ENCODE assay signal across 24 cellular contexts in genomic region chr20:4468114-4468513, GRCh38.
"Had no signal": no experiment of that assay in that cellular context is flagged by ENCODE, and none has a peak within 500 bp of the region (broad histone marks: within the 10 kb centered on the region; RNA-seq: fewer than 3 reads in every experiment).

No MANE protein-coding gene starts in this region.

- H3K4me1 Mint-ChIP-seq: naive thymus-derived CD8-positive, alpha-beta T cell; stimulated activated effector memory CD8-positive, alpha-beta T cell treated with anti-CD3 and anti-CD28 coated beads, Interleukin-12 subunit alpha, Interleukin-12 subunit beta, amount 100 ng/mL, for 72 hours had no signal

- H3K27ac ChIP-seq: esophagus squamous epithelium, lower lobe of right lung, prostate gland, right atrium auricular region, stomach, thoracic aorta, tibial nerve, upper lobe of right lung, uterus had no signal

- FAIRE-seq: endometrium, frontal cortex, keratinocyte had no signal

- H3K27ac Mint-ChIP-seq: effector memory CD8-positive, alpha-beta T cell; naive thymus-derived CD8-positive, alpha-beta T cell; nephron progenitor cell; stimulated activated effector memory CD8-positive, alpha-beta T cell treated with anti-CD3 and anti-CD28 coated beads, Interleukin-12 subunit alpha, Interleukin-12 subunit beta, amount 100 ng/mL, for 72 hours had no signal

- H3K27me3 ChIP-seq: esophagus squamous epithelium, right atrium auricular region, stomach, tibial nerve, upper lobe of right lung, uterus had no signal

- H3K4me3 Mint-ChIP-seq: effector memory CD8-positive, alpha-beta T cell; naive thymus-derived CD8-positive, alpha-beta T cell; nephron progenitor cell; stimulated activated effector memory CD8-positive, alpha-beta T cell treated with anti-CD3 and anti-CD28 coated beads, Interleukin-12 subunit alpha, Interleukin-12 subunit beta, amount 100 ng/mL, for 72 hours had no signal

- H3K9me3 ChIP-seq: esophagus squamous epithelium, lower lobe of right lung, prostate gland, right atrium auricular region, stomach, thoracic aorta, tibial nerve, upper lobe of right lung, uterus had no signal

- H3K4me3 ChIP-seq: esophagus squamous epithelium, lower lobe of right lung, prostate gland, right atrium auricular region, stomach, thoracic aorta, tibial nerve, upper lobe of right lung, uterus had no signal

- H3K9me3 Mint-ChIP-seq: effector memory CD8-positive, alpha-beta T cell; naive thymus-derived CD8-positive, alpha-beta T cell; nephron progenitor cell; stimulated activated effector memory CD8-positive, alpha-beta T cell treated with anti-CD3 and anti-CD28 coated beads, Interleukin-12 subunit alpha, Interleukin-12 subunit beta, amount 100 ng/mL, for 72 hours had no signal

- H3K4me1 ChIP-seq: esophagus squamous epithelium, lower lobe of right lung, prostate gland, right atrium auricular region, upper lobe of right lung, uterus had no signal

- H3K36me3 ChIP-seq: esophagus squamous epithelium, lower lobe of right lung, prostate gland, right atrium auricular region, stomach, thoracic aorta, tibial nerve, upper lobe of right lung, uterus had no signal

- ATAC-seq: effector memory CD8-positive, alpha-beta T cell; left ventricle myocardium superior; lower lobe of right lung; naive thymus-derived CD8-positive, alpha-beta T cell; sciatic nerve; stimulated activated effector memory CD8-positive, alpha-beta T cell treated with anti-CD3 and anti-CD28 coated beads, Interleukin-12 subunit alpha, Interleukin-12 subunit beta, amount 100 ng/mL, for 72 hours; upper lobe of right lung had no signal

- H3K36me3 Mint-ChIP-seq: naive thymus-derived CD8-positive, alpha-beta T cell; stimulated activated effector memory CD8-positive, alpha-beta T cell treated with anti-CD3 and anti-CD28 coated beads, Interleukin-12 subunit alpha, Interleukin-12 subunit beta, amount 100 ng/mL, for 72 hours had no signal

- DNase-seq: cortex of kidney; effector memory CD8-positive, alpha-beta T cell; erythroblast; esophagus squamous epithelium; left ventricle myocardium superior; lower lobe of right lung; naive thymus-derived CD8-positive, alpha-beta T cell; nephron progenitor cell; nucleus accumbens; stimulated activated CD4-positive, alpha-beta T cell treated with anti-CD3 and anti-CD28 coated beads, Interleukin-2, amount 100 ng/mL, for 24 hours; stimulated activated CD4-positive, alpha-beta T cell treated with anti-CD3 and anti-CD28 coated beads, Interleukin-4, amount 100 ng/mL, for 24 hours; stimulated activated naive CD4-positive, alpha-beta T cell treated with Interleukin-2 at 50 U/mL for 16 hours; stomach; upper lobe of right lung; uterus had no signal
